ENCODE assay signal across 8 cellular contexts in the genomic region with DNA sequence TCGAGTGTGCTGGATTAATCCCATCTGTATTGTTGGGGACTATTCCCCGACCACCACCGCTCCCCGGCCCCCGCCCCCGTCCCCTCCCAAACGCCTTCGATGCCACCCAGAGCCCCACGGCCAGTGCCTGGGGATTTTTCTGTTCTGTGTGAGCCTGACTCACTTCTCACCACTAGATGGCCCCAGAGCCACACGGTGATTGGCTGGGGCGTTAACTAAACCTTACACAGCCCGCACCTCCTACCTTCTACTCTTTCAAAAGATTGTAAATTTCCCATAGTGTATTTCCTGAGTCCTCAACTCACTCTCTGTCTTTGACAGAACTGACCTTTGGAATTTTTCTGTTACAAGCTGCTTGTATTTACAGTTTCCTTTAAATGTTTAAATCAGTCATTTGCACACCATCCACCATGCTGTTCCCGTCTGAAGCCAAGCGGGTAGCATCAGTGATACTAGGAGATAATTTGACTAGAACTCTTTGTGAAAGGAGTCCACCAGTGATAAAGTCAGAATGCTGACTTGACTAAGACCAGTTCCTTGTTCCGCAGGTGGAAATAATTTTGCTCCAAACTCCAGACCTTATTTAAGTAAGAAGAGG.
DNase-seq lines count a peak whose midpoint lies in the region; ATAC-seq, FAIRE-seq and TF ChIP-seq lines count a peak whose summit lies in the region.

No MANE protein-coding gene starts in this region.

- H3K79me2 ChIP-seq in astrocyte (ENCODE audit: insufficient read depth, low read length) (no peaks in the 10 kb centered on the region), smooth muscle cell (ENCODE audit: low read depth) (no peaks in the 10 kb centered on the region)

- H3K9ac ChIP-seq in astrocyte (ENCODE audit: low read length) (no peak overlapping the region), smooth muscle cell (ENCODE audit: low read depth) (no peak overlapping the region)

- peak; percentile 99 for ATAC-seq in A549
- no peak for ATAC-seq in HG02623 (IDR thresholded peaks at IDR 0.05; ENCODE audit: unreplicated experiment)

- no peaks in the 10 kb centered on the region for H3K9me3 Mint-ChIP-seq in astrocyte (ENCODE audit: unreplicated experiment)

- no peaks in the 10 kb centered on the region for H3K27me3 ChIP-seq in astrocyte (ENCODE audit: insufficient read depth, low read length)
- peaks cover 5% of the 10 kb centered on the region for H3K27me3 ChIP-seq in smooth muscle cell (ENCODE audit: low read depth)

- FAIRE-seq in A549 (lab: Jason Lieb, UNC), result no peak
- FAIRE-seq in GM19239 (lab: Jason Lieb, UNC), result peak; percentile 90
- no peak for FAIRE-seq in astrocyte (lab: Jason Lieb, UNC)

- peaks cover 19% of the 10 kb centered on the region for H3K27me3 Mint-ChIP-seq in astrocyte (ENCODE audit: low read depth, unreplicated experiment)

- H3K4me1 ChIP-seq in A549 (peaks cover 7% of the 10 kb centered on the region), astrocyte (ENCODE audit: insufficient read depth, low read length) (no peaks in the 10 kb centered on the region), smooth muscle cell (ENCODE audit: low read depth) (no peaks in the 10 kb centered on the region)

- peak overlapping the region; percentile 71 for H3K4me2 ChIP-seq in A549
- peak overlapping the region; percentile 23 for H3K4me2 ChIP-seq in astrocyte (ENCODE audit: low read length)
- H3K4me2 ChIP-seq in smooth muscle cell, result peak overlapping the region; percentile 68

- H3K36me3 Mint-ChIP-seq in astrocyte (ENCODE audit: low read depth, unreplicated experiment), result no peaks in the 10 kb centered on the region

- no peak for TF ChIP-seq POLR2A in A549 (IDR thresholded peaks at IDR 0.05; ENCODE audit: low read length)

- POLR2A ChIA-PET in A549 (lab: Yijun Ruan, JAX), result interaction anchor here (1.4 kb wide), 1 partner anchor 76 kb away, joined by 3 read pairs; no protein-coding TSS in a partner anchor

- no peak for TF ChIP-seq EP300 in A549 (IDR thresholded peaks at IDR 0.05)

- H3K27ac Mint-ChIP-seq in astrocyte (ENCODE audit: unreplicated experiment), result no peak overlapping the region

- peak; percentile 92 to 93 for TF ChIP-seq RAD21 in A549 (conservative IDR thresholded peaks at IDR 0.05 in 1 of 2, IDR thresholded peaks at IDR 0.05 in 1 of 2)

- 20% methylated on average over 15 of the region's 15 CpGs for WGBS in A549 (ENCODE audit: missing lambda C conversion rate)
- 17% methylated on average over 15 of the region's 15 CpGs for WGBS in smooth muscle cell (ENCODE audit: low lambda C conversion rate)

- TF ChIP-seq CTCF in A549 (IDR thresholded peaks at IDR 0.05), result peak; percentile 85
- TF ChIP-seq CTCF in astrocyte (IDR thresholded peaks at IDR 0.05; ENCODE audit: insufficient read depth, low read depth, low read length), result peak; percentile 82
- TF ChIP-seq CTCF in smooth muscle cell (IDR thresholded peaks at IDR 0.05; ENCODE audit: borderline replicate concordance, insufficient read depth, poor library complexity, severe bottlenecking), result peak; percentile 86

- H3K36me3 ChIP-seq in astrocyte (ENCODE audit: insufficient read depth, low read length), result no peaks in the 10 kb centered on the region
- H3K36me3 ChIP-seq in smooth muscle cell (ENCODE audit: low read depth), result no peaks in the 10 kb centered on the region

- H3K4me3 ChIP-seq in A549 (no peak overlapping the region), astrocyte (ENCODE audit: insufficient read depth, low read depth, low read length) (no peak overlapping the region), smooth muscle cell (no peak overlapping the region)

- CTCF ChIA-PET in A549 (lab: Yijun Ruan, JAX), result interaction anchor here (0.6 to 4.9 kb wide), 56 partner anchors 9 to 815 kb away, joined by 3 to 144 read pairs (median 4); a partner anchor contains a TSS

- peak overlapping the region; percentile 64 for H2AFZ ChIP-seq in astrocyte (ENCODE audit: low read depth, low read length)
- H2AFZ ChIP-seq in smooth muscle cell (ENCODE audit: low read depth), result peak overlapping the region; percentile 29

- H4K20me1 ChIP-seq in astrocyte (ENCODE audit: insufficient read depth, low read length) (no peaks in the 10 kb centered on the region), smooth muscle cell (ENCODE audit: low read depth) (no peaks in the 10 kb centered on the region)

- DNase-seq in A549 (ENCODE audit: low read depth in 1 of 2, low spot score in 1 of 2) (peak; percentile 69 to 71), GM19239 (ENCODE audit: insufficient read length, low spot score) (peak; percentile 86), NCI-H187 (lab: John Stamatoyannopoulos, UW) (peak; percentile 7 to 38), T1000 (lab: John Stamatoyannopoulos, UW) (peak; percentile 42), astrocyte (ENCODE audit: low read depth) (no peak), hippocampal formation (lab: John Stamatoyannopoulos, UW) (peak; percentile 47 to 51), smooth muscle cell (lab: John Stamatoyannopoulos, UW; ENCODE audit: unreplicated experiment) (peak; percentile 19)

- no peaks in the 10 kb centered on the region for H3K9me3 ChIP-seq in A549
- H3K9me3 ChIP-seq in astrocyte (ENCODE audit: insufficient read depth, low read depth, low read length), result no peaks in the 10 kb centered on the region
- H3K9me3 ChIP-seq in smooth muscle cell (replicated peaks; ENCODE audit: low read depth), result no peaks in the 10 kb centered on the region

- H3F3A ChIP-seq in smooth muscle cell (ENCODE audit: low read depth), result no peaks in the 10 kb centered on the region

- peak overlapping the region; percentile 8 for H3K4me3 Mint-ChIP-seq in astrocyte (ENCODE audit: unreplicated experiment)

- H3K4me1 Mint-ChIP-seq in astrocyte (ENCODE audit: low read depth, unreplicated experiment), result peaks cover 1% of the 10 kb centered on the region

- 0 out of 6 replicates have a peak overlapping the region, but pooled peaks of 1 of the 2 experiments have one; percentile 20 for H3K27ac ChIP-seq in A549
- H3K27ac ChIP-seq in astrocyte (ENCODE audit: low read depth, low read length), result no peak overlapping the region
- no peak overlapping the region for H3K27ac ChIP-seq in smooth muscle cell (ENCODE audit: low read depth)

TF ChIP-seq in A549, 52 proteins besides CTCF, POLR2A, EP300 and RAD21:
- TF ChIP-seq, protein P1, sequence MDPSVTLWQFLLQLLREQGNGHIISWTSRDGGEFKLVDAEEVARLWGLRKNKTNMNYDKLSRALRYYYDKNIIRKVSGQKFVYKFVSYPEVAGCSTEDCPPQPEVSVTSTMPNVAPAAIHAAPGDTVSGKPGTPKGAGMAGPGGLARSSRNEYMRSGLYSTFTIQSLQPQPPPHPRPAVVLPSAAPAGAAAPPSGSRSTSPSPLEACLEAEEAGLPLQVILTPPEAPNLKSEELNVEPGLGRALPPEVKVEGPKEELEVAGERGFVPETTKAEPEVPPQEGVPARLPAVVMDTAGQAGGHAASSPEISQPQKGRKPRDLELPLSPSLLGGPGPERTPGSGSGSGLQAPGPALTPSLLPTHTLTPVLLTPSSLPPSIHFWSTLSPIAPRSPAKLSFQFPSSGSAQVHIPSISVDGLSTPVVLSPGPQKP (IDR thresholded peaks at IDR 0.05; ENCODE audit: low read depth, low read length), result no peak
- peak; percentile 86 for TF ChIP-seq SMC3 (IDR thresholded peaks at IDR 0.05)
